In the genomic region with DNA sequence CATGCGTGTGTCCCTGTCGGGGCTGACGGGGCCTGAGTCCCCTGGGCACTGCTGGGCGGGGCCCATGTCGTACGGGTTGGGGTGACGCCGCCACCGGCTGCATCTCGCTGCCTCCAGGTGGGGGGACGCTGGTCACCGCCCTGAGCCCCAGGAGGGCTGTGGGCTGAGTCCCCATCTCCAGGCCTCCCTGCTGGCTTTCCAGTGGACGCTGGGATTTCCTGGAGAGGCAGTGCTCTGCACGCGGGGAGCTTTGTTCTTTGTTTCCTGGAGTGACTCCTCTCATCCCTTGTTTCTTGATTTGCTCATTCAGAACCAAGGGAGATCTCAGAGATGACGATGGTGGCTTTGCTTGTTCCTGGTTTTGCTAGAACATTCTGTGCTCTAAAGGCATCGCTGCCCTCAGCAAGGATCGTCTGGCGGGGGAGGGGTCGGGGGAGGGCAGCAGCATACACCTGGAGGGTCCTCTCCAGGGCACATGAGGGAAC, we compare ENCODE assay signal across 12 cellular contexts. TPM values are rescaled to one million over a fixed set of nuclear protein-coding genes. Genes with fewer than 3 reads are reported as not detected.
DNase-seq lines count a peak whose midpoint lies in the region; ATAC-seq, FAIRE-seq and TF ChIP-seq lines count a peak whose summit lies in the region.
"Had no signal": no experiment of that assay in that cellular context is flagged by ENCODE, and none has a peak within 500 bp of the region (broad histone marks: within the 10 kb centered on the region; RNA-seq: fewer than 3 reads in every experiment).

No MANE protein-coding gene starts in this region.

- H3K36me3 ChIP-seq in BLaER1 treated with 17β-estradiol and CSF1 and Interleukin-3, amounts not matched to agents 10 nM and 100 nM = peaks cover 0 to 9% (median 0%) of the 10 kb centered on the region in 11 experiments; a peak in 2 of 22 replicates
- H3K36me3 ChIP-seq in NT2/D1 (ENCODE audit: insufficient read depth, insufficient read length, low read length) = no peaks in the 10 kb centered on the region
- no peaks in the 10 kb centered on the region for H3K36me3 ChIP-seq in neutrophil
- H3K36me3 ChIP-seq: cardiac muscle cell, HAP-1, SJCRH30 had no signal

- H3K4me1 Mint-ChIP-seq in activated CD4-positive, alpha-beta memory T cell treated with anti-CD3 and anti-CD28 coated beads for 36 hours (ENCODE audit: low read depth) = peaks cover 12% of the 10 kb centered on the region

- no peak overlapping the region for H3K4me3 Mint-ChIP-seq in activated CD4-positive, alpha-beta memory T cell treated with anti-CD3 and anti-CD28 coated beads for 36 hours
- H3K4me3 Mint-ChIP-seq: CD8-positive, alpha-beta memory T cell had no signal

- H3K9ac ChIP-seq in BLaER1 treated with 17β-estradiol and CSF1 and Interleukin-3, amounts not matched to agents 10 nM and 100 nM = peak overlapping the region; percentile 8 to 65 (median 53); a peak in 18 of 22 replicates
- H3K9ac ChIP-seq in NT2/D1 (ENCODE audit: insufficient read length, low read depth) = peak overlapping the region; percentile 17

- no peak for FAIRE-seq in HTR-8/SVneo (lab: Jason Lieb, UNC)

- no peak overlapping the region for H3K4me3 ChIP-seq in BLaER1 treated with 17β-estradiol and CSF1 and Interleukin-3, amounts not matched to agents 10 nM and 100 nM
- H3K4me3 ChIP-seq in NT2/D1 (ENCODE audit: insufficient read length, low read depth) (no peak overlapping the region), epithelial cell of esophagus (ENCODE audit: low read length) (no peak overlapping the region), neutrophil (ENCODE audit: low read depth in 1 of 2, low read length in 1 of 2) (peak overlapping the region; percentile 23 to 30)
- H3K4me3 ChIP-seq: cardiac muscle cell, HAP-1, SJCRH30 had no signal

- peaks cover 0 to 56% (median 0%) of the 10 kb centered on the region in 11 experiments; a peak in 6 of 22 replicates for H4K20me1 ChIP-seq in BLaER1 treated with 17β-estradiol and CSF1 and Interleukin-3, amounts not matched to agents 10 nM and 100 nM

- peak overlapping the region; percentile 71 to 99 (median 86) for H3K4me2 ChIP-seq in BLaER1 treated with 17β-estradiol and CSF1 and Interleukin-3, amounts not matched to agents 10 nM and 100 nM

- no peaks in the 10 kb centered on the region for H3K9me3 Mint-ChIP-seq in activated CD4-positive, alpha-beta memory T cell treated with anti-CD3 and anti-CD28 coated beads for 36 hours
- H3K9me3 Mint-ChIP-seq: CD8-positive, alpha-beta memory T cell had no signal

- intact Hi-C loops in activated CD4-positive, alpha-beta memory T cell treated with anti-CD3 and anti-CD28 coated beads for 36 hours (cut with micrococcal nuclease) = no loop called here

- ATAC-seq in HG03469 (IDR thresholded peaks at IDR 0.05; ENCODE audit: unreplicated experiment) = no peak

- H3K27ac Mint-ChIP-seq in activated CD4-positive, alpha-beta memory T cell treated with anti-CD3 and anti-CD28 coated beads for 36 hours = no peak overlapping the region

- no peaks in the 10 kb centered on the region for H3K27me3 Mint-ChIP-seq in activated CD4-positive, alpha-beta memory T cell treated with anti-CD3 and anti-CD28 coated beads for 36 hours
- H3K27me3 Mint-ChIP-seq: CD8-positive, alpha-beta memory T cell had no signal

- CTCF ChIA-PET in activated CD4-positive, alpha-beta memory T cell treated with anti-CD3 and anti-CD28 coated beads for 36 hours (lab: Charles Lee) = no interaction called here

- TF ChIP-seq CTCF in epithelial cell of esophagus (IDR thresholded peaks at IDR 0.05; ENCODE audit: insufficient read depth, low read depth, low read length, missing control alignments) (no peak), neutrophil (IDR thresholded peaks at IDR 0.05) (no peak)

- H3K9me3 ChIP-seq in BLaER1 treated with 17β-estradiol and CSF1 and Interleukin-3, amounts not matched to agents 10 nM and 100 nM (replicated peaks in 1 of 11) = no peaks in the 10 kb centered on the region
- H3K9me3 ChIP-seq in NT2/D1 (ENCODE audit: insufficient read depth, low read length) (no peaks in the 10 kb centered on the region), neutrophil (no peaks in the 10 kb centered on the region)
- H3K9me3 ChIP-seq: HAP-1, SJCRH30 had no signal

- POLR2A ChIA-PET in activated CD4-positive, alpha-beta memory T cell treated with anti-CD3 and anti-CD28 coated beads for 36 hours (lab: Charles Lee) = no interaction called here

- DNase-seq in NT2/D1 (ENCODE audit: low read depth, low spot score) (no peak), epithelial cell of esophagus (ENCODE audit: low read depth) (peak; percentile 65), T-helper 2 cell (no peak), HTR-8/SVneo (ENCODE audit: insufficient read length, low spot score) (no peak)
- no peak for DNase-seq in activated CD4-positive, alpha-beta memory T cell treated with anti-CD3 and anti-CD28 coated beads for 36 hours
- DNase-seq: CD8-positive, alpha-beta memory T cell had no signal

- H3K27me3 ChIP-seq in BLaER1 treated with 17β-estradiol and CSF1 and Interleukin-3, amounts not matched to agents 10 nM and 100 nM = no peaks in the 10 kb centered on the region
- no peaks in the 10 kb centered on the region for H3K27me3 ChIP-seq in NT2/D1 (ENCODE audit: insufficient read depth, insufficient read length)
- H3K27me3 ChIP-seq in neutrophil = no peaks in the 10 kb centered on the region
- H3K27me3 ChIP-seq: cardiac muscle cell, SJCRH30 had no signal

- H3K4me1 ChIP-seq in BLaER1 treated with 17β-estradiol and CSF1 and Interleukin-3, amounts not matched to agents 10 nM and 100 nM = peaks cover 94 to 99% (median 97%) of the 10 kb centered on the region in 10 experiments
- peaks cover 25% of the 10 kb centered on the region for H3K4me1 ChIP-seq in NT2/D1 (ENCODE audit: insufficient read depth, insufficient read length)
- H3K4me1 ChIP-seq in neutrophil (ENCODE audit: control insufficient read depth in 1 of 2, insufficient read depth in 1 of 2, low read depth in 1 of 2, low read length in 1 of 2) = peaks cover 60 to 62% of the 10 kb centered on the region in 2 experiments

- H3K36me3 Mint-ChIP-seq in activated CD4-positive, alpha-beta memory T cell treated with anti-CD3 and anti-CD28 coated beads for 36 hours = no peaks in the 10 kb centered on the region

- peak overlapping the region in 10 of 11 experiments; percentile 24 to 75 (median 67); a peak in 18 of 22 replicates for H3K27ac ChIP-seq in BLaER1 treated with 17β-estradiol and CSF1 and Interleukin-3, amounts not matched to agents 10 nM and 100 nM
- H3K27ac ChIP-seq in neutrophil = peak overlapping the region; percentile 91
- H3K27ac ChIP-seq: SJCRH30 had no signal

RNA-seq across cellular contexts. Expression of a gene that starts 21.0 kb away (rescaled TPM):
- total RNA-seq in activated CD4-positive, alpha-beta memory T cell treated with anti-CD3 and anti-CD28 coated beads for 36 hours = 1 to 10 TPM; 3.0 to 3.1 TPM

Comparison
In these comparisons a context has a peak if more than half of its experiments do, and no peak if none do; other contexts are left out.
1. H3K4me3 ChIP-seq: peak in neutrophil (2 of 2); none in BLaER1 treated with 17β-estradiol and CSF1 and Interleukin-3, amounts not matched to agents 10 nM and 100 nM (0 of 10), NT2/D1 (single experiment) and epithelial cell of esophagus (single experiment).